Comparison of ENCODE assay signal across 18 cellular contexts in the genomic region with DNA sequence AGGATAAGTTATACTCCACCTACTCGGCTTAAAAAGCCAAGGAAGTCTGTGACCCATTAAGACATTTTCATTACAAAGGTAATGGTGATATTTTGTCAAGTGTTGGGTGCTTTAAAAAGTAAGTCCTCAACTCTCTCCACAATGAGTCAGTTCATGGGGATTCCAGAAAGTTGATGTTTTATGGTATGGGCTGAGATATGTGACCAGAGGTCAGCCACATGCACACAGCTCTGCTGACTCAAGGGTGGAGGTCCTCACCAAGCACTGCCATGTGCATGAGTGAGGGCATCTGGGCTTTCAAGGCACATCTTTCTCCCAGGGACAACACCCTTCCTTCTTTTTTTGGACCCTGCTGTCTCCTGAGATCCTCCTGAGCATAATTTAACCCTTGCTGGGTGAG.
DNase-seq lines count a peak whose midpoint lies in the region; ATAC-seq, FAIRE-seq and TF ChIP-seq lines count a peak whose summit lies in the region.
"Had no signal": no experiment of that assay in that cellular context is flagged by ENCODE, and none has a peak within 500 bp of the region (broad histone marks: within the 10 kb centered on the region; RNA-seq: fewer than 3 reads in every experiment).

No MANE protein-coding gene starts in this region.

- no peaks in the 10 kb centered on the region for H3K79me2 ChIP-seq in endothelial cell of umbilical vein (ENCODE audit: control insufficient read depth, insufficient read depth, low read length)

- POLR2A ChIA-PET in endothelial cell of umbilical vein (lab: Charles Lee): no interaction called here

- no TSS peak for BruUV-seq in endothelial cell of umbilical vein (replicated peaks; lab: Mats Ljungman, UMichigan)

- intact Hi-C loops in endothelial cell of umbilical vein (cut with micrococcal nuclease): loop anchor here (10.0 kb wide), 1 partner anchor 728 kb away; the partner anchor contains the start of gene STAMBPL1

- H4K20me1 ChIP-seq in endothelial cell of umbilical vein (replicated peaks; ENCODE audit: control insufficient read depth, extremely low read depth, insufficient read depth, low read length): no peaks in the 10 kb centered on the region

- H3K9me3 ChIP-seq in endothelial cell of umbilical vein (replicated peaks; ENCODE audit: control insufficient read depth, insufficient read depth, low read length): no peaks in the 10 kb centered on the region

- peaks cover 47% of the 10 kb centered on the region for H3K4me1 ChIP-seq in endothelial cell of umbilical vein (ENCODE audit: control insufficient read depth, extremely low read depth, insufficient read depth, low read length)

- no peak for TF ChIP-seq CTCF in endothelial cell of umbilical vein (IDR thresholded peaks at IDR 0.05; ENCODE audit: extremely low read depth in 1 of 2, insufficient read depth in 1 of 2, low read depth in 1 of 2, low read length in 2 of 2)

- H3K9ac ChIP-seq in endothelial cell of umbilical vein (replicated peaks; ENCODE audit: extremely low read depth, insufficient read depth, low read length): no peak overlapping the region
- H3K9ac ChIP-seq: KMS-11 had no signal

- H3K27me3 ChIP-seq in endothelial cell of umbilical vein (ENCODE audit: control insufficient read depth in 2 of 2, insufficient read depth in 2 of 2, low read length in 2 of 2): no peaks in the 10 kb centered on the region
- H3K27me3 ChIP-seq: dorsolateral prefrontal cortex had no signal

- H3K4me2 ChIP-seq in endothelial cell of umbilical vein (ENCODE audit: insufficient read depth, low read length): no peak overlapping the region
- H3K4me2 ChIP-seq: KMS-11 had no signal

- CTCF ChIA-PET in endothelial cell of umbilical vein (lab: Charles Lee): interaction anchor here (1.0 kb wide), 1 partner anchor 233 kb away, joined by 3 read pairs; no protein-coding TSS in a partner anchor

- in situ Hi-C loops in Caki2 (cut with HindIII; ENCODE audit: low pct_unique_long_range_greater_than_20kb, low sequenced_read_pairs): no loop called here

- dilution Hi-C loops in endothelial cell of umbilical vein (cut with MboI; ENCODE audit: extremely low pct_ligation_motif_present, low sequenced_read_pairs): no loop called here

- no peak for ATAC-seq in HG02885 (IDR thresholded peaks at IDR 0.05; ENCODE audit: poor library complexity, unreplicated experiment)
- ATAC-seq: esophagus mucosa, right cardiac atrium had no signal

- H2AFZ ChIP-seq in endothelial cell of umbilical vein (ENCODE audit: low read depth, low read length): peak overlapping the region; percentile 10

- H3K27ac ChIP-seq in endothelial cell of umbilical vein (ENCODE audit: insufficient read depth, low read depth, low read length): no peak overlapping the region
- H3K27ac ChIP-seq: dorsolateral prefrontal cortex, KMS-11 had no signal

- FAIRE-seq in endothelial cell of umbilical vein (lab: Jason Lieb, UNC): no peak

- no peak for TF ChIP-seq POLR2A in endothelial cell of umbilical vein (IDR thresholded peaks at IDR 0.05; ENCODE audit: low read depth, low read length)

- no peaks in the 10 kb centered on the region for H3K9me1 ChIP-seq in endothelial cell of umbilical vein (replicated peaks; ENCODE audit: control insufficient read depth, extremely low read depth, insufficient read depth, low read length)

- peak; percentile 61 for DNase-seq in Caki2 (ENCODE audit: low read depth)
- peak; percentile 74 for DNase-seq in LHCN-M2 (ENCODE audit: low read depth)
- peak; percentile 31 for DNase-seq in endothelial cell of umbilical vein (ENCODE audit: low read depth, low spot score)
- DNase-seq in renal cortical epithelial cell (ENCODE audit: low read depth): peak; percentile 67
- DNase-seq in NCI-H524 treated with DMSO at 0.1 percent for 48 hours (lab: John Stamatoyannopoulos, UW): no peak
- DNase-seq in HPDE6-E6E7 (ENCODE audit: extremely low spot score): no peak
- DNase-seq in T1000 (lab: John Stamatoyannopoulos, UW): no peak
- DNase-seq: activated naive CD4-positive, alpha-beta T cell treated with anti-CD3 and anti-CD28 coated beads, Interleukin-2, amount 10 ng/mL, durations not matched to agents 7 days and 5 days; C1 segment of cervical spinal cord; dorsolateral prefrontal cortex; NCI-H1105 treated with DMSO at 0.1 percent for 48 hours; NCI-H2171; NCI-H82; right cardiac atrium; stimulated activated CD4-positive, alpha-beta T cell treated with anti-CD3 and anti-CD28 coated beads, Interleukin-2, amount 100 ng/mL, for 24 hours had no signal

- H3K4me3 ChIP-seq in endothelial cell of umbilical vein (replicated peaks in 1 of 3; ENCODE audit: insufficient read depth in 1 of 3, low read depth in 1 of 3, low read length in 3 of 3): no peak overlapping the region
- H3K4me3 ChIP-seq: dorsolateral prefrontal cortex had no signal

- no peaks in the 10 kb centered on the region for H3K36me3 ChIP-seq in endothelial cell of umbilical vein (ENCODE audit: control insufficient read depth in 2 of 2, extremely low read depth in 1 of 2, insufficient read depth in 2 of 2, low read length in 2 of 2)

TF ChIP-seq in endothelial cell of umbilical vein, 7 proteins besides CTCF, POLR2A, EP300 and RAD21:
- TF ChIP-seq MYC (IDR thresholded peaks at IDR 0.05; ENCODE audit: low read depth, low read length) (no peak), FOS (IDR thresholded peaks at IDR 0.05; ENCODE audit: borderline replicate concordance, insufficient read depth, low read length) (peak; percentile 67), EZH2 (IDR thresholded peaks at IDR 0.05; ENCODE audit: borderline replicate concordance, low read depth, low read length, severe bottlenecking) (no peak), GATA2 (IDR thresholded peaks at IDR 0.05; ENCODE audit: insufficient read depth, insufficient read length, low read depth, low read length) (peak; percentile 48), JUN (IDR thresholded peaks at IDR 0.05; ENCODE audit: borderline replicate concordance, insufficient read depth, insufficient read length, low read depth) (no peak)

Comparison
In these comparisons a context has a peak if more than half of its experiments do, and no peak if none do; other contexts are left out.
1. DNase-seq: peak in Caki2 (single experiment), LHCN-M2 (single experiment), endothelial cell of umbilical vein (single experiment) and renal cortical epithelial cell (single experiment); none in NCI-H524 treated with DMSO at 0.1 percent for 48 hours (single experiment), HPDE6-E6E7 (single experiment) and T1000 (single experiment).